9 cellular contexts compared by ENCODE assay signal in genomic region chr19:35619290-35619923, GRCh38. TPM values are rescaled to one million over a fixed set of nuclear protein-coding genes. Genes with fewer than 3 reads are reported as not detected.
"Had no signal": no experiment of that assay in that cellular context is flagged by ENCODE, and none has a peak within 500 bp of the region (broad histone marks: within the 10 kb centered on the region; RNA-seq: fewer than 3 reads in every experiment).

No MANE protein-coding gene starts in this region.

- H3K4me3 ChIP-seq: K562 had no signal

- H3K9me3 Mint-ChIP-seq: IgD-negative memory B cell had no signal

- H3K4me3 Mint-ChIP-seq: IgD-negative memory B cell had no signal

- DNase-seq: IMR-90, KBM-7, KG1 had no signal

- H3K27ac Mint-ChIP-seq: IgD-negative memory B cell had no signal

- H3K27ac ChIP-seq: HL-60 had no signal

- H3K4me1 Mint-ChIP-seq: IgD-negative memory B cell had no signal

RNA-seq across cellular contexts. Expression of gene ETV2, which starts 22.1 kb away (rescaled TPM):
- total RNA-seq: IMR-90 had no signal

RNA-seq across cellular contexts. Expression of gene PMIS2, which starts 33.4 kb away (rescaled TPM):
- total RNA-seq: HepG2, HT-29, HT1080, IMR-90, K562 had no signal
